Comparison of ENCODE assay signal across 12 cellular contexts in the genomic region with DNA sequence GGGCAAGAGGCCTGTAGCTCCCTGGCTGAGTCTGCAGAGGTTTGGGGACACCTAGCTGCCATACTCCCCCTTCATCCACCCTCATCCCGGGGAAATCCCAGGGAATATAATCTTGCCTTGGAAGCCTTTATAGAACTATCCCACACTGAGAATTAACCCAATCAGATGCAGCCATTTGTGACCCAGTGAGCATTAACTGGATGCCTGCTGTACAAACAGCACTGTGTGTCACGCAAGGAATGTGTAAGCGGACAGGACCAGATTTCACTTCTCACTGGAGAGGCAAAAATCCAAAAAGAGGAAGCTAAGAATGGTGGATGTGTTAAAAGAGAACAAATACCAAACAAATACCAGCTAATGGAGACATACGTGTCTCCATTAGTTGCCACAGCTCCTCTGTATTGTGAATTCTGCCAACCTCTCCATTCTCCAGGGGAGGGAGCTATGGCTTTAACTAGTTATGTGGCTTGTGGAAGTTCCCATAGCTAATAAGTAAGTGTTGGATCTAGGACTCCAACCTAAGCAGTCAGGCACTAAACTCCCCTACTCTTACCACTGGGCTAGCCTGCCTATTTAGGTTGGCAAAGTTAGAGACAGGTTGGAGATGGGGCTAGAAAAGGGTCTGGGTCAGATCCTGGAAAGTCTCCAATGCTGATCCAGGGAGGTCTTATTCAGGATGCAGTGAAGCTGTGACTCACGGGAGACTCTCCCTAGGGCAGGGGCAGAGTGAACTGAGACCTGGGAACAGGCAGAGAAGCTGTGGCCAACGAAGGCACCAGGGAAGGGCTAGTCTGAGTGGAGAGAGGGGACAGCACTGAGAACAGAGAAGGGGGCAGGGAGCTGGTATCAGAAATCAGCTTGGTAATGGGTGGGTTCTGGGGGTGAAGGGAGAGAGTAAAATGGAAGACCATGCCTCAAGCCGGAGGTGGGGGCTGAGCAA. TPM values are rescaled to one million over a fixed set of nuclear protein-coding genes. Genes with fewer than 3 reads are reported as not detected.
DNase-seq lines count a peak whose midpoint lies in the region; ATAC-seq, FAIRE-seq and TF ChIP-seq lines count a peak whose summit lies in the region.
"Had no signal": no experiment of that assay in that cellular context is flagged by ENCODE, and none has a peak within 500 bp of the region (broad histone marks: within the 10 kb centered on the region; RNA-seq: fewer than 3 reads in every experiment).

No MANE protein-coding gene starts in this region.

- no peak for FAIRE-seq in HepG2 (lab: Jason Lieb, UNC)

- peak in 3 of 4 donors; percentile 9 to 16 (median 10) for ATAC-seq in right lobe of liver
- no peak for ATAC-seq in HepG2

- H3K4me1 ChIP-seq in right lobe of liver, result no peaks in the 10 kb centered on the region
- H3K4me1 ChIP-seq in HepG2 (ENCODE audit: insufficient read depth, low read length), result no peaks in the 10 kb centered on the region
- H3K4me1 ChIP-seq in adipocyte (ENCODE audit: control insufficient read depth, insufficient read depth, low read length), result peaks cover 26% of the 10 kb centered on the region
- H3K4me1 ChIP-seq in vagina, result no peaks in the 10 kb centered on the region

- TF ChIP-seq EP300 in HepG2 (IDR thresholded peaks at IDR 0.05; ENCODE audit: low read depth in 2 of 2, low read length in 2 of 2) (no peak), HepG2 (CRISPR knock-in tag; IDR thresholded peaks at IDR 0.05; ENCODE audit: borderline replicate concordance) (no peak)

- H3K9me3 Mint-ChIP-seq in activated CD4-positive, alpha-beta memory T cell treated with anti-CD3 and anti-CD28 coated beads, Interleukin-2, amount 10 ng/mL, durations not matched to agents 7 days and 5 days, result no peaks in the 10 kb centered on the region

- TF ChIP-seq POLR2A in right lobe of liver (IDR thresholded peaks at IDR 0.05) (no peak), HepG2 (IDR thresholded peaks at IDR 0.05; ENCODE audit: insufficient read depth in 1 of 2, low read depth in 2 of 2, low read length in 2 of 2) (no peak), vagina (IDR thresholded peaks at IDR 0.05) (no peak)

- no peaks in the 10 kb centered on the region for H3K9me3 ChIP-seq in right lobe of liver
- H3K9me3 ChIP-seq in HepG2 (ENCODE audit: low read length), result 0 out of 2 replicates have a peak, but pooled peaks cover 11% of the 10 kb centered on the region
- peaks cover 12% of the 10 kb centered on the region for H3K9me3 ChIP-seq in adipocyte (ENCODE audit: control insufficient read depth, low read length)
- H3K9me3 ChIP-seq in vagina, result no peaks in the 10 kb centered on the region

- H4K20me1 ChIP-seq in HepG2 (ENCODE audit: insufficient read depth, low read length), result no peaks in the 10 kb centered on the region

- H3K27ac Mint-ChIP-seq in activated CD4-positive, alpha-beta memory T cell treated with anti-CD3 and anti-CD28 coated beads, Interleukin-2, amount 10 ng/mL, durations not matched to agents 7 days and 5 days, result no peak overlapping the region

- H3K36me3 ChIP-seq in right lobe of liver (no peaks in the 10 kb centered on the region), HepG2 (replicated peaks in 1 of 2; ENCODE audit: control insufficient read depth in 1 of 2, insufficient read depth in 2 of 2, low read length in 2 of 2) (no peaks in the 10 kb centered on the region), adipocyte (ENCODE audit: control insufficient read depth, insufficient read depth, low read length, severe bottlenecking) (no peaks in the 10 kb centered on the region), kidney epithelial cell (ENCODE audit: control insufficient read depth, insufficient read depth, low read length) (no peaks in the 10 kb centered on the region), vagina (no peaks in the 10 kb centered on the region)

- BruUV-seq in HepG2 (replicated peaks; lab: Mats Ljungman, UMichigan), result no TSS peak

- H3K4me3 Mint-ChIP-seq in activated CD4-positive, alpha-beta memory T cell treated with anti-CD3 and anti-CD28 coated beads, Interleukin-2, amount 10 ng/mL, durations not matched to agents 7 days and 5 days, result no peak overlapping the region

- intact Hi-C loops in right lobe of liver (cut with DNase I) (no loop called here), HepG2 (cut with micrococcal nuclease; ENCODE audit: unreplicated experiment) (no loop called here), vagina (cut with DNase I) (no loop called here), posterior cingulate gyrus (cut with DNase I) (no loop called here)

- no peak overlapping the region for H3K9ac ChIP-seq in HepG2 (ENCODE audit: insufficient read depth, low read depth, low read length)
- no peak overlapping the region for H3K9ac ChIP-seq in adipocyte (ENCODE audit: low read length)

- no peak overlapping the region for H3K4me2 ChIP-seq in HepG2 (ENCODE audit: low read depth, low read length)

- no peak overlapping the region for H2AFZ ChIP-seq in HepG2 (ENCODE audit: low read length)

- TF ChIP-seq RAD21 in HepG2 (CRISPR knock-in tag; IDR thresholded peaks at IDR 0.05), result no peak

- CTCF ChIA-PET in HepG2 (lab: Yijun Ruan, JAX; ENCODE audit: low intra/inter-chr PET ratio, low total read pairs) (no interaction called here), GM10248 (lab: Yijun Ruan, JAX) (interaction anchor here (0.7 to 2.0 kb wide), 6 partner anchors 10 to 26 kb away, joined by 3 to 12 read pairs (median 4); no protein-coding TSS in a partner anchor)
- CTCF ChIA-PET in activated CD4-positive, alpha-beta memory T cell treated with anti-CD3 and anti-CD28 coated beads, Interleukin-2, amount 10 ng/mL, durations not matched to agents 7 days and 5 days (lab: Charles Lee), result interaction anchor here (0.7 to 1.4 kb wide), 6 partner anchors 21 to 231 kb away, joined by 3 to 5 read pairs (median 4); no protein-coding TSS in a partner anchor

- H3K4me3 ChIP-seq in right lobe of liver (no peak overlapping the region), HepG2 (replicated peaks in 1 of 3; ENCODE audit: insufficient read depth in 1 of 3, low read depth in 2 of 3, low read length in 3 of 3) (no peak overlapping the region), adipocyte (ENCODE audit: low read length) (no peak overlapping the region), kidney epithelial cell (ENCODE audit: low read depth, low read length) (no peak overlapping the region), vagina (no peak overlapping the region)

- TF ChIP-seq CTCF in right lobe of liver (IDR thresholded peaks at IDR 0.05) (no peak), HepG2 (CRISPR knock-in tag; IDR thresholded peaks at IDR 0.05) (no peak), kidney epithelial cell (IDR thresholded peaks at IDR 0.05; ENCODE audit: insufficient read depth, low read length, poor library complexity, severe bottlenecking) (peak; percentile 12), vagina (IDR thresholded peaks at IDR 0.05) (no peak), GM10248 (IDR thresholded peaks at IDR 0.05; ENCODE audit: control extremely low read depth, extremely low read depth, low read depth, missing control alignments) (no peak)

- H3K4me1 Mint-ChIP-seq in activated CD4-positive, alpha-beta memory T cell treated with anti-CD3 and anti-CD28 coated beads, Interleukin-2, amount 10 ng/mL, durations not matched to agents 7 days and 5 days, result peaks cover 7% of the 10 kb centered on the region

- H3K79me2 ChIP-seq in HepG2 (ENCODE audit: insufficient read depth, low read length), result no peaks in the 10 kb centered on the region

- no peak overlapping the region for H3K27ac ChIP-seq in right lobe of liver
- H3K27ac ChIP-seq in HepG2 (ENCODE audit: extremely low read length, insufficient read depth, low read length), result no peak overlapping the region
- no peak overlapping the region for H3K27ac ChIP-seq in vagina

- POLR2A ChIA-PET in HepG2 (lab: Yijun Ruan, JAX), result no interaction called here
- POLR2A ChIA-PET in GM10248 (lab: Yijun Ruan, JAX), result no interaction called here
- POLR2A ChIA-PET in activated CD4-positive, alpha-beta memory T cell treated with anti-CD3 and anti-CD28 coated beads, Interleukin-2, amount 10 ng/mL, durations not matched to agents 7 days and 5 days (lab: Charles Lee), result no interaction called here

- in situ Hi-C loops in HepG2 (cut with HindIII; ENCODE audit: extremely low pct_ligation_motif_present, low pct_unique_long_range_greater_than_20kb), result no loop called here

- DNase-seq in right lobe of liver (peak in 1 of 3 donors; percentile 38), HepG2 (ENCODE audit: low spot score) (no peak), adipocyte (ENCODE audit: low read depth) (peak; percentile 16), kidney epithelial cell (ENCODE audit: low read depth) (no peak), vagina (ENCODE audit: extremely low spot score in 2 of 2) (peak; percentile 22 to 29), GM10248 (ENCODE audit: extremely low spot score) (no peak), posterior cingulate gyrus (no peak)
- no peak for DNase-seq in activated CD4-positive, alpha-beta memory T cell treated with anti-CD3 and anti-CD28 coated beads, Interleukin-2, amount 10 ng/mL, durations not matched to agents 7 days and 5 days
- DNase-seq: NCI-H510A, T1000 had no signal

- peaks cover 64% of the 10 kb centered on the region for H3K27me3 Mint-ChIP-seq in activated CD4-positive, alpha-beta memory T cell treated with anti-CD3 and anti-CD28 coated beads, Interleukin-2, amount 10 ng/mL, durations not matched to agents 7 days and 5 days

- no peaks in the 10 kb centered on the region for H3K36me3 Mint-ChIP-seq in activated CD4-positive, alpha-beta memory T cell treated with anti-CD3 and anti-CD28 coated beads, Interleukin-2, amount 10 ng/mL, durations not matched to agents 7 days and 5 days (ENCODE audit: low read depth)

- H3K27me3 ChIP-seq in right lobe of liver (no peaks in the 10 kb centered on the region), HepG2 (ENCODE audit: control insufficient read depth in 1 of 2, insufficient read depth in 2 of 2, low read length in 2 of 2) (peaks cover 2 to 3% of the 10 kb centered on the region in 2 experiments; a peak in 2 of 5 replicates), adipocyte (replicated peaks; ENCODE audit: control insufficient read depth, insufficient read depth, low read length) (peaks cover 48% of the 10 kb centered on the region), kidney epithelial cell (ENCODE audit: control insufficient read depth, insufficient read depth, low read length) (peaks cover 37% of the 10 kb centered on the region), vagina (no peaks in the 10 kb centered on the region)

- WGBS in right lobe of liver (ENCODE audit: insufficient coverage, low coverage, low lambda C conversion rate, missing lambda C conversion rate), result 43% methylated on average over 7 of the region's 7 CpGs
- WGBS in HepG2 (ENCODE audit: low lambda C conversion rate), result 16% methylated on average over 6 of the region's 7 CpGs

RNA-seq across cellular contexts. Expression of a gene that starts 2.5 kb away (rescaled TPM):
- total RNA-seq in right lobe of liver (1 to 10 TPM in 4 of 6 experiments, under 1 TPM in 2; 0.19 to 3.6 (median 2.0) TPM), HepG2 (2016; rRNA removed; fragmentation: Illumina TruSeq; extraction: Trizol) (not detected in 2 replicates), kidney epithelial cell (not detected in 2 replicates), vagina (not detected)
- total RNA-seq in HepG2 (2016; cell fraction: cytosol; rRNA removed; fragmentation: Illumina TruSeq; extraction: Trizol; ENCODE audit: low read depth), result not detected in 2 replicates
- total RNA-seq in HepG2 (2016; cell fraction: insoluble cytoplasmic fraction; rRNA removed; fragmentation: Illumina TruSeq; extraction: Trizol), result not detected in 2 replicates
- not detected in 2 replicates for total RNA-seq in HepG2 (2016; cell fraction: membrane; rRNA removed; fragmentation: Illumina TruSeq; extraction: Trizol)
- not detected in 2 replicates for total RNA-seq in HepG2 (2016; cell fraction: nucleus; rRNA removed; fragmentation: Illumina TruSeq; extraction: Trizol)
- polyA plus RNA-seq in HepG2 (2011; rRNA removed), result not detected in 2 replicates
- polyA plus RNA-seq in HepG2 (2011; cell fraction: cytosol; rRNA removed), result not detected in 2 replicates
- polyA plus RNA-seq in HepG2 (2011; cell fraction: nucleus; rRNA removed), result not detected in 2 replicates
- not detected in 2 replicates for polyA plus RNA-seq in HepG2 (2012)
- polyA plus RNA-seq in HepG2 (2016; cell fraction: cytosol; fragmentation: Illumina TruSeq; extraction: Trizol; ENCODE audit: low read depth), result not detected in 2 replicates
- polyA plus RNA-seq in HepG2 (2016; cell fraction: insoluble cytoplasmic fraction; fragmentation: Illumina TruSeq; extraction: Trizol; ENCODE audit: low read depth), result not detected in 2 replicates
- not detected in 2 replicates for polyA plus RNA-seq in HepG2 (2016; cell fraction: membrane; fragmentation: Illumina TruSeq; extraction: Trizol; ENCODE audit: low read depth)
- polyA plus RNA-seq in HepG2 (2016; cell fraction: nucleus; fragmentation: Illumina TruSeq; extraction: Trizol; ENCODE audit: insufficient read depth, low read depth), result not detected in 2 replicates
- polyA minus RNA-seq in HepG2 (2011; rRNA and poly(A)+ RNA removed; ENCODE audit: low replicate concordance), result not detected in 2 replicates
- not detected in 2 replicates for polyA minus RNA-seq in HepG2 (2011; cell fraction: cytosol; rRNA and poly(A)+ RNA removed)
- not detected in 2 replicates for polyA minus RNA-seq in HepG2 (2011; cell fraction: nucleus; rRNA and poly(A)+ RNA removed)
- total RNA-seq in activated CD4-positive, alpha-beta memory T cell treated with anti-CD3 and anti-CD28 coated beads, Interleukin-2, amount 10 ng/mL, durations not matched to agents 7 days and 5 days, result not detected

RNA-seq across cellular contexts. Expression of a gene that starts 35.5 kb away (rescaled TPM):
- total RNA-seq in right lobe of liver (10 to 100 TPM; 12.2 to 29.0 (median 20.9) TPM), HepG2 (2016; rRNA removed; fragmentation: Illumina TruSeq; extraction: Trizol) (0.09 TPM in 1 of 2 replicates, not detected in the other), kidney epithelial cell (not detected in 2 replicates), vagina (not detected)
- not detected in 2 replicates for total RNA-seq in HepG2 (2016; cell fraction: cytosol; rRNA removed; fragmentation: Illumina TruSeq; extraction: Trizol; ENCODE audit: low read depth)
- not detected in 2 replicates for total RNA-seq in HepG2 (2016; cell fraction: insoluble cytoplasmic fraction; rRNA removed; fragmentation: Illumina TruSeq; extraction: Trizol)
- total RNA-seq in HepG2 (2016; cell fraction: membrane; rRNA removed; fragmentation: Illumina TruSeq; extraction: Trizol), result not detected in 2 replicates
- total RNA-seq in HepG2 (2016; cell fraction: nucleus; rRNA removed; fragmentation: Illumina TruSeq; extraction: Trizol), result not detected in 2 replicates
- not detected in 2 replicates for polyA plus RNA-seq in HepG2 (2011; rRNA removed)
- polyA plus RNA-seq in HepG2 (2011; cell fraction: cytosol; rRNA removed), result 0.05 and 0.06 TPM in 2 replicates
- polyA plus RNA-seq in HepG2 (2011; cell fraction: nucleus; rRNA removed), result not detected in 2 replicates
- 0.13 TPM in 1 of 2 replicates, not detected in the other for polyA plus RNA-seq in HepG2 (2012)
- not detected in 2 replicates for polyA plus RNA-seq in HepG2 (2016; cell fraction: cytosol; fragmentation: Illumina TruSeq; extraction: Trizol; ENCODE audit: low read depth)
- polyA plus RNA-seq in HepG2 (2016; cell fraction: insoluble cytoplasmic fraction; fragmentation: Illumina TruSeq; extraction: Trizol; ENCODE audit: low read depth), result not detected in 2 replicates
- not detected in 2 replicates for polyA plus RNA-seq in HepG2 (2016; cell fraction: membrane; fragmentation: Illumina TruSeq; extraction: Trizol; ENCODE audit: low read depth)
- not detected in 2 replicates for polyA plus RNA-seq in HepG2 (2016; cell fraction: nucleus; fragmentation: Illumina TruSeq; extraction: Trizol; ENCODE audit: insufficient read depth, low read depth)
- polyA minus RNA-seq in HepG2 (2011; rRNA and poly(A)+ RNA removed; ENCODE audit: low replicate concordance), result not detected in 2 replicates
- polyA minus RNA-seq in HepG2 (2011; cell fraction: cytosol; rRNA and poly(A)+ RNA removed), result not detected in 2 replicates
- polyA minus RNA-seq in HepG2 (2011; cell fraction: nucleus; rRNA and poly(A)+ RNA removed), result not detected in 2 replicates
- not detected for total RNA-seq in activated CD4-positive, alpha-beta memory T cell treated with anti-CD3 and anti-CD28 coated beads, Interleukin-2, amount 10 ng/mL, durations not matched to agents 7 days and 5 days
- total RNA-seq: dermis microvascular lymphatic vessel endothelial cell, omental fat pad had no signal

RNA-seq across cellular contexts. Expression of a gene that starts 55.2 kb away (rescaled TPM):
- total RNA-seq in right lobe of liver, result 1 to 10 TPM in 3 of 6 experiments, under 1 TPM in 3; 0.30 to 2.8 (median 1.3) TPM
- not detected in 2 replicates for total RNA-seq in HepG2 (2016; rRNA removed; fragmentation: Illumina TruSeq; extraction: Trizol)
- total RNA-seq in HepG2 (2016; cell fraction: cytosol; rRNA removed; fragmentation: Illumina TruSeq; extraction: Trizol; ENCODE audit: low read depth), result not detected in 2 replicates
- not detected in 2 replicates for total RNA-seq in HepG2 (2016; cell fraction: insoluble cytoplasmic fraction; rRNA removed; fragmentation: Illumina TruSeq; extraction: Trizol)
- total RNA-seq in HepG2 (2016; cell fraction: membrane; rRNA removed; fragmentation: Illumina TruSeq; extraction: Trizol), result not detected in 2 replicates
- total RNA-seq in HepG2 (2016; cell fraction: nucleus; rRNA removed; fragmentation: Illumina TruSeq; extraction: Trizol), result not detected in 2 replicates
- polyA plus RNA-seq in HepG2 (2011; rRNA removed), result not detected in 2 replicates
- polyA plus RNA-seq in HepG2 (2011; cell fraction: cytosol; rRNA removed), result not detected in 2 replicates
- not detected in 2 replicates for polyA plus RNA-seq in HepG2 (2011; cell fraction: nucleus; rRNA removed)
- not detected in 2 replicates for polyA plus RNA-seq in HepG2 (2012)
- polyA plus RNA-seq in HepG2 (2016; cell fraction: cytosol; fragmentation: Illumina TruSeq; extraction: Trizol; ENCODE audit: low read depth), result not detected in 2 replicates
- not detected in 2 replicates for polyA plus RNA-seq in HepG2 (2016; cell fraction: insoluble cytoplasmic fraction; fragmentation: Illumina TruSeq; extraction: Trizol; ENCODE audit: low read depth)
- not detected in 2 replicates for polyA plus RNA-seq in HepG2 (2016; cell fraction: membrane; fragmentation: Illumina TruSeq; extraction: Trizol; ENCODE audit: low read depth)
- polyA plus RNA-seq in HepG2 (2016; cell fraction: nucleus; fragmentation: Illumina TruSeq; extraction: Trizol; ENCODE audit: insufficient read depth, low read depth), result not detected in 2 replicates
- 1.0 and 3.6 TPM in 2 replicates for polyA minus RNA-seq in HepG2 (2011; rRNA and poly(A)+ RNA removed; ENCODE audit: low replicate concordance)
- polyA minus RNA-seq in HepG2 (2011; cell fraction: cytosol; rRNA and poly(A)+ RNA removed), result not detected in 2 replicates
- polyA minus RNA-seq in HepG2 (2011; cell fraction: nucleus; rRNA and poly(A)+ RNA removed), result not detected in 2 replicates
- total RNA-seq in kidney epithelial cell, result 0.29 and 0.48 TPM in 2 replicates
- total RNA-seq in vagina, result not detected
- total RNA-seq in activated CD4-positive, alpha-beta memory T cell treated with anti-CD3 and anti-CD28 coated beads, Interleukin-2, amount 10 ng/mL, durations not matched to agents 7 days and 5 days, result 1 to 10 TPM; 5.4 to 6.2 TPM

Comparison
In these comparisons a context has a peak if more than half of its experiments do, and no peak if none do; other contexts are left out.
1. RNA of a gene that starts 35.5 kb away (total RNA-seq): 12.2 to 29.0 TPM in right lobe of liver; 0.09 TPM in HepG2, not detected in kidney epithelial cell, not detected in vagina (single experiment) and not detected in activated CD4-positive, alpha-beta memory T cell treated with anti-CD3 and anti-CD28 coated beads, Interleukin-2, amount 10 ng/mL, durations not matched to agents 7 days and 5 days; every median in the first group is over 10 times any median in the second.
2. DNase-seq: peak in adipocyte (single experiment) and vagina (2 of 2); none in HepG2 (single experiment), kidney epithelial cell (single experiment), GM10248 (single experiment), posterior cingulate gyrus (0 of 10) and activated CD4-positive, alpha-beta memory T cell treated with anti-CD3 and anti-CD28 coated beads, Interleukin-2, amount 10 ng/mL, durations not matched to agents 7 days and 5 days (single experiment).